ENCODE assay signal across 2 cellular contexts in genomic region chr4:152734015-152734698, GRCh38.
TF ChIP-seq lines count a peak whose summit lies in the region.

No MANE protein-coding gene starts in this region.

TF ChIP-seq in GM23338, 12 proteins besides CTCF, POLR2A, EP300 and RAD21:
- TF ChIP-seq ZNF462 (CRISPR knock-in tag; IDR thresholded peaks at IDR 0.05) (no peak), CREB1 (CRISPR knock-in tag; IDR thresholded peaks at IDR 0.05; ENCODE audit: low read depth) (no peak), ZNF331 (CRISPR knock-in tag; IDR thresholded peaks at IDR 0.05; ENCODE audit: low read depth) (no peak), STAT1 (IDR thresholded peaks at IDR 0.05; ENCODE audit: unreplicated experiment) (no peak), ETS1 (IDR thresholded peaks at IDR 0.05) (no peak), JUNB (IDR thresholded peaks at IDR 0.05; ENCODE audit: unreplicated experiment) (no peak), REST (IDR thresholded peaks at IDR 0.05; ENCODE audit: unreplicated experiment) (no peak), NANOG (IDR thresholded peaks at IDR 0.05; ENCODE audit: borderline replicate concordance) (no peak), EZH2 (IDR thresholded peaks at IDR 0.05; ENCODE audit: low read depth, unreplicated experiment) (no peak), ZNF114 (CRISPR knock-in tag; IDR thresholded peaks at IDR 0.05) (no peak), EZH2phosphoT487 (IDR thresholded peaks at IDR 0.05; ENCODE audit: unreplicated experiment) (no peak), POLR2AphosphoS5 (IDR thresholded peaks at IDR 0.05; ENCODE audit: low read depth) (no peak)

TF ChIP-seq in GM12878, 131 proteins besides CTCF, POLR2A, EP300 and RAD21:
- TF ChIP-seq RELA (IDR thresholded peaks at IDR 0.05; ENCODE audit: borderline replicate concordance, partially characterized antibody) (no peak), TCF7 (IDR thresholded peaks at IDR 0.05; ENCODE audit: borderline replicate concordance) (no peak), E2F8 (IDR thresholded peaks at IDR 0.05; ENCODE audit: low read depth, partially characterized antibody) (no peak), ASH2L (IDR thresholded peaks at IDR 0.05; ENCODE audit: borderline replicate concordance, low read depth) (no peak), PAX5 (IDR thresholded peaks at IDR 0.05; ENCODE audit: borderline replicate concordance, low read depth, low read length) (no peak), PAX8 (IDR thresholded peaks at IDR 0.05) (no peak), PML (IDR thresholded peaks at IDR 0.05; ENCODE audit: low read length) (no peak), SMAD1 (IDR thresholded peaks at IDR 0.05; ENCODE audit: low read depth, partially characterized antibody) (no peak), FOXM1 (IDR thresholded peaks at IDR 0.05; ENCODE audit: low read depth, low read length) (no peak), IRF4 (IDR thresholded peaks at IDR 0.05; ENCODE audit: low read depth, low read length) (no peak), CEBPZ (IDR thresholded peaks at IDR 0.05; ENCODE audit: low read depth, low read length) (no peak)
